7 cellular contexts compared by ENCODE assay signal in the genomic region with DNA sequence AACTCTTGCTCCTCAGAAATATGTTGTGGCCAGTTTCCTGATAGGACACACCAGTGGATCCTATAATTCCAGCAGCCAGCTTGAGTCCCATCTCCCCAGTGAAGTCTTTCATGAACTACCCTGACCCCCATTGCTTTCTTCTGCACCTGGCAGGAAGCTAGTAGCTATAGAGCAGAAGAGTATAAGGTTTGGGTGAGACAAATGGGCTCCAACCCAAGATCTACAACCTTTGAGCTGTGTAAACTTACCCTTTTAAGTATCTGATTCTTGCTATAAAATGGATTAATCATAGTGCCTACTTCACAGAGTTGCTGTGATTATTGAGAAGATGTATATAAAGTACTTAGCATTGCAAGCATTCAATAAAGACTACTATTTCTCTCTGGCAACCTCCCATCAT.
"Had no signal": no experiment of that assay in that cellular context is flagged by ENCODE, and none has a peak within 500 bp of the region (broad histone marks: within the 10 kb centered on the region; RNA-seq: fewer than 3 reads in every experiment).

No MANE protein-coding gene starts in this region.

- H3K27ac Mint-ChIP-seq: IgD-negative memory B cell had no signal

- H3K4me3 Mint-ChIP-seq: IgD-negative memory B cell had no signal

- H3K4me1 Mint-ChIP-seq: IgD-negative memory B cell had no signal

- H3K27me3 Mint-ChIP-seq: IgD-negative memory B cell had no signal

- FAIRE-seq: HTR-8/SVneo, K562 had no signal

- ATAC-seq: K562 had no signal

- H3K27ac ChIP-seq: HL-60 had no signal

- DNase-seq: IMR-90, KBM-7, KG1 had no signal

- H3K4me3 ChIP-seq: K562 had no signal

- H3K36me3 Mint-ChIP-seq: IgD-negative memory B cell had no signal

- H3K9me3 Mint-ChIP-seq: IgD-negative memory B cell had no signal
